Comparison of ENCODE assay signal across 33 cellular contexts in the genomic region with DNA sequence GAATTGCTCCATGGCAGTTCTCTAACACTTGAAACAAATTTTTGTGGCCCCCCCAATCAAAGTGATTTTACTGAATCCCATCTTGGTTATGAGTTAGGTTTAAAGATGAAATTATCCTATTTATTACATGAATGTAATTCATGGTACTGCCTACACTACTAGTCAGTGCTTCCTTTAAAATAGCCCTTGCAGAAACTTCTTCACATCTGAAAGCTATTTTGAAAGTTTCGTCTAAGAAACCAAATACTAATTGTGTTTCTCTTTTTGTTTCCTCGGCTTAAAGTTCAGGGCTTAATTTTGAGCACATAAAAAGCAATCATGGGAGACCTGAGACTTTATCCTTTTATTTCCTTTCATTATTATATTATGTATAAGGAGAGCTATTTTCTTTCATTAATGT.
"Had no signal": no experiment of that assay in that cellular context is flagged by ENCODE, and none has a peak within 500 bp of the region (broad histone marks: within the 10 kb centered on the region; RNA-seq: fewer than 3 reads in every experiment).

No MANE protein-coding gene starts in this region.

- H3K4me3 ChIP-seq: ascending aorta, cardiac muscle cell, K562, Peyer's patch had no signal

- H3K4me1 ChIP-seq: Peyer's patch had no signal

- DNase-seq: activated B cell treated with CpG ODN at 0.5 μM for 24 hours; activated CD4-positive, alpha-beta memory T cell treated with anti-CD3 and anti-CD28 coated beads, Interleukin-2, amount 10 ng/mL, durations not matched to agents 7 days and 5 days; activated CD4-positive, alpha-beta T cell treated with anti-CD3 and anti-CD28 coated beads for 4 hours; activated CD4-positive, alpha-beta T cell treated with anti-CD3 and anti-CD28 coated beads, Interleukin-2, amount 50 U/mL, for 1 hour; activated CD4-positive, CD25-positive, alpha-beta regulatory T cell treated with anti-CD3 and anti-CD28 coated beads, Interleukin-2, amount 50 U/mL, for 72 hours; activated gamma-delta T cell; activated naive CD4-positive, alpha-beta T cell treated with Interleukin-2 at 50 U/mL for 16 hours; activated naive CD8-positive, alpha-beta T cell treated with anti-CD3 and anti-CD28 coated beads, Interleukin-2, amount 10 ng/mL, durations not matched to agents 7 days and 5 days; activated T-cell treated with anti-CD3 and anti-CD28 coated beads, Interleukin-2, amount 50 U/mL, for 24 hours; amygdala; NCI-H1105; NCI-H1436; NCI-H1694; NCI-H1930; NCI-H2081 treated with DMSO at 0.1 percent for 48 hours; NCI-H226; NCI-H446 treated with DMSO at 0.1 percent for 48 hours; NCI-H524; NCI-H69; NK-92 treated with Interleukin-12 subunit alpha and Interleukin-12 subunit beta, amount 100 ng/mL, for 24 hours; PC-3; Peyer's patch; SIG-M5; T-cell; T-helper 17 cell; T-helper 9 cell had no signal

- ATAC-seq: K562, PC-3, Right ventricle myocardium inferior, SK-N-SH treated with all-trans-retinoic acid at 6 μM for 48 hours, T-cell, T-helper 17 cell had no signal

- H3K9me3 ChIP-seq: ascending aorta, Peyer's patch had no signal

- H3K27ac ChIP-seq: ascending aorta, cardiac muscle cell, Peyer's patch, RWPE1, VCaP had no signal

- H3K27me3 ChIP-seq: ascending aorta, cardiac muscle cell, Peyer's patch had no signal

- FAIRE-seq: K562 had no signal

- H3K36me3 ChIP-seq: Peyer's patch had no signal
